Comparison of ENCODE assay signal across 18 cellular contexts in genomic region chr22:48171294-48171693, GRCh38.
A peak's percentile ranks its signal among the peaks of the same experiment; 100 is the strongest.
DNase-seq lines count a peak whose midpoint lies in the region; ATAC-seq and TF ChIP-seq lines count a peak whose summit lies in the region.
"Had no signal": no experiment of that assay in that cellular context is flagged by ENCODE, and none has a peak within 500 bp of the region (broad histone marks: within the 10 kb centered on the region; RNA-seq: fewer than 3 reads in every experiment).

No MANE protein-coding gene starts in this region.

- TF ChIP-seq CTCF in GM23338 (conservative IDR thresholded peaks at IDR 0.05; ENCODE audit: low read depth in 2 of 2) (no peak), coronary artery (IDR thresholded peaks at IDR 0.05) (no peak)

- no peaks in the 10 kb centered on the region for H3K36me3 ChIP-seq in GM23338 (ENCODE audit: insufficient read depth)
- H3K36me3 ChIP-seq: SJSA1 had no signal

- no peak overlapping the region for H3K4me2 ChIP-seq in GM23338

- H3K27ac Mint-ChIP-seq in GM23338: no peak overlapping the region
- H3K27ac Mint-ChIP-seq: CD14-positive monocyte; T-helper 1 cell treated with Interleukin-12 subunit alpha and Interleukin-12 subunit beta and Interleukin-4 antibody, amounts not matched to agents 30 μg/mL and 1 μg/mL, for 36 hours had no signal

- H3K79me2 ChIP-seq in GM23338 (replicated peaks; ENCODE audit: insufficient read depth): no peaks in the 10 kb centered on the region

- no peaks in the 10 kb centered on the region for H3K36me3 Mint-ChIP-seq in GM23338 (ENCODE audit: low read depth)
- H3K36me3 Mint-ChIP-seq: CD14-positive monocyte had no signal

- no peak overlapping the region for H2AFZ ChIP-seq in GM23338

- no peaks in the 10 kb centered on the region for H3K4me1 ChIP-seq in GM23338 (ENCODE audit: insufficient read depth)
- H3K4me1 ChIP-seq: SJSA1 had no signal

- intact Hi-C loops in sciatic nerve (cut with DNase I): no loop called here

- no peaks in the 10 kb centered on the region for H4K20me1 ChIP-seq in GM23338 (replicated peaks; ENCODE audit: insufficient read depth)

- H3K4me1 Mint-ChIP-seq in GM23338: no peaks in the 10 kb centered on the region
- H3K4me1 Mint-ChIP-seq: CD14-positive monocyte had no signal

- no peak overlapping the region for H3K27ac ChIP-seq in GM23338 (ENCODE audit: low read depth)
- no peak overlapping the region for H3K27ac ChIP-seq in coronary artery
- H3K27ac ChIP-seq: SJSA1 had no signal

- no peaks in the 10 kb centered on the region for H3F3A ChIP-seq in GM23338 (replicated peaks; ENCODE audit: low read depth)

- no peak overlapping the region for H3K4me3 ChIP-seq in GM23338
- H3K4me3 ChIP-seq in coronary artery: no peak overlapping the region
- H3K4me3 ChIP-seq: K562, SJSA1 had no signal

- ATAC-seq in GM23338: peak; percentile 37; the same call in 1 of the 3 replicates
- no peak for ATAC-seq in sciatic nerve
- ATAC-seq in HG03439 (IDR thresholded peaks at IDR 0.05; ENCODE audit: unreplicated experiment): no peak
- ATAC-seq: K562, Panc1 had no signal

- H3K9me2 ChIP-seq in GM23338 (ENCODE audit: insufficient read depth): no peaks in the 10 kb centered on the region

- H3K27me3 Mint-ChIP-seq in GM23338 (ENCODE audit: insufficient read depth, low read depth, poor library complexity): peaks cover 12% of the 10 kb centered on the region

- H3K4me3 Mint-ChIP-seq in GM23338: no peak overlapping the region
- H3K4me3 Mint-ChIP-seq: CD14-positive monocyte; T-helper 1 cell treated with Interleukin-12 subunit alpha and Interleukin-12 subunit beta and Interleukin-4 antibody, amounts not matched to agents 30 μg/mL and 1 μg/mL, for 36 hours had no signal

- no peaks in the 10 kb centered on the region; the same call in 1 of the 3 replicates for H3K9me3 Mint-ChIP-seq in GM23338
- H3K9me3 Mint-ChIP-seq: T-helper 1 cell treated with Interleukin-12 subunit alpha and Interleukin-12 subunit beta and Interleukin-4 antibody, amounts not matched to agents 30 μg/mL and 1 μg/mL, for 36 hours had no signal

- no peaks in the 10 kb centered on the region for H3K27me3 ChIP-seq in GM23338 (ENCODE audit: insufficient read depth)

- DNase-seq in GM23338 (ENCODE audit: low spot score): no peak
- peak; percentile 25 for DNase-seq in NCI-H1694 (lab: John Stamatoyannopoulos, UW)
- peak; percentile 65 for DNase-seq in coronary artery (ENCODE audit: low spot score)
- peak; percentile 35 for DNase-seq in sciatic nerve (ENCODE audit: low spot score)
- no peak for DNase-seq in midbrain (lab: John Stamatoyannopoulos, UW)
- DNase-seq in NCI-H146 (lab: John Stamatoyannopoulos, UW): no peak
- DNase-seq: ACHN, GDM1, H7, NCI-H2029, NCI-H446 treated with DMSO at 0.1 percent for 48 hours, NCI-H69 had no signal

TF ChIP-seq in GM23338, 12 proteins besides CTCF, POLR2A, EP300 and RAD21:
- TF ChIP-seq EZH2 (IDR thresholded peaks at IDR 0.05; ENCODE audit: low read depth, unreplicated experiment): no peak
- no peak for TF ChIP-seq ZNF114 (CRISPR knock-in tag; IDR thresholded peaks at IDR 0.05)
- peak; percentile 71 for TF ChIP-seq REST (IDR thresholded peaks at IDR 0.05; ENCODE audit: unreplicated experiment)

Comparison
In these comparisons a context has a peak if more than half of its experiments do, and no peak if none do; other contexts are left out.
1. DNase-seq: peak in NCI-H1694 (single experiment), coronary artery (single experiment) and sciatic nerve (single experiment); none in GM23338 (single experiment), midbrain (single experiment) and NCI-H146 (single experiment).